In genomic region chr11:107017104-107017432, GRCh38 we compare ENCODE assay signal across 8 cellular contexts. TPM values are rescaled to one million over a fixed set of nuclear protein-coding genes. Genes with fewer than 3 reads are reported as not detected.
DNase-seq lines count a peak whose midpoint lies in the region; TF ChIP-seq lines count a peak whose summit lies in the region.

No MANE protein-coding gene starts in this region.

- no peaks in the 10 kb centered on the region for H3K79me2 ChIP-seq in neural progenitor cell (ENCODE audit: low read depth)

- no peaks in the 10 kb centered on the region for H3K9me3 ChIP-seq in BE2C
- H3K9me3 ChIP-seq in NT2/D1 (ENCODE audit: insufficient read depth, low read length), result no peaks in the 10 kb centered on the region
- no peaks in the 10 kb centered on the region for H3K9me3 ChIP-seq in neural progenitor cell (ENCODE audit: low read depth)

- no peaks in the 10 kb centered on the region for H3K9me3 Mint-ChIP-seq in neural progenitor cell

- DNase-seq in BE2C (no peak), NT2/D1 (ENCODE audit: low read depth, low spot score) (no peak), epithelial cell of proximal tubule (ENCODE audit: low read depth) (no peak), neural progenitor cell (ENCODE audit: low spot score) (no peak), HuH-7 (ENCODE audit: low spot score) (no peak), NCI-H128 (lab: John Stamatoyannopoulos, UW; ENCODE audit: unreplicated experiment) (no peak), NCI-H2171 treated with DMSO at 0.1 percent for 48 hours (lab: John Stamatoyannopoulos, UW) (no peak)
- no peak for DNase-seq in activated CD8-positive, alpha-beta memory T cell treated with anti-CD3 and anti-CD28 coated beads, Interleukin-2, amount 50 U/mL, for 4 hours

- peaks cover 13% of the 10 kb centered on the region for H4K20me1 ChIP-seq in neural progenitor cell (ENCODE audit: low read depth)

- TF ChIP-seq CTCF in BE2C (IDR thresholded peaks at IDR 0.05; ENCODE audit: low read depth, low read length) (no peak), epithelial cell of proximal tubule (conservative IDR thresholded peaks at IDR 0.05; ENCODE audit: low read depth, low read length) (no peak), neural progenitor cell (IDR thresholded peaks at IDR 0.05) (no peak)

- H2AFZ ChIP-seq in neural progenitor cell (replicated peaks), result peak overlapping the region; percentile 95

- peak overlapping the region; percentile 47; the same call in 1 of the 2 replicates for H3K4me3 ChIP-seq in BE2C (ENCODE audit: low read depth, low read length)
- peak overlapping the region; percentile 27 for H3K4me3 ChIP-seq in NT2/D1 (ENCODE audit: insufficient read length, low read depth)
- H3K4me3 ChIP-seq in epithelial cell of proximal tubule (ENCODE audit: low read depth, low read length), result peak overlapping the region; percentile 47
- H3K4me3 ChIP-seq in neural progenitor cell, result peak overlapping the region; percentile 75

- H3F3A ChIP-seq in neural progenitor cell (ENCODE audit: low read depth), result peaks cover 14% of the 10 kb centered on the region

- peak overlapping the region; percentile 26 for H3K27ac Mint-ChIP-seq in neural progenitor cell

- H3K9ac ChIP-seq in NT2/D1 (ENCODE audit: insufficient read length, low read depth) (no peak overlapping the region), neural progenitor cell (no peak overlapping the region)

- H3K27ac ChIP-seq in neural progenitor cell, result no peak overlapping the region

- H3K4me3 Mint-ChIP-seq in neural progenitor cell, result peak overlapping the region; percentile 82

- peak overlapping the region; percentile 81 for H3K4me2 ChIP-seq in neural progenitor cell

- no peaks in the 10 kb centered on the region for H3K36me3 Mint-ChIP-seq in neural progenitor cell

- H3K27me3 ChIP-seq in BE2C (peaks cover 59% of the 10 kb centered on the region), NT2/D1 (ENCODE audit: insufficient read depth, insufficient read length) (peaks cover 13% of the 10 kb centered on the region), neural progenitor cell (peaks cover 52% of the 10 kb centered on the region)

- H3K36me3 ChIP-seq in BE2C (no peaks in the 10 kb centered on the region), NT2/D1 (ENCODE audit: insufficient read depth, insufficient read length, low read length) (no peaks in the 10 kb centered on the region), neural progenitor cell (no peaks in the 10 kb centered on the region)

- peaks cover 18% of the 10 kb centered on the region for H3K4me1 Mint-ChIP-seq in neural progenitor cell

- H3K4me1 ChIP-seq in BE2C, result no peaks in the 10 kb centered on the region
- H3K4me1 ChIP-seq in NT2/D1 (ENCODE audit: insufficient read depth, insufficient read length), result no peaks in the 10 kb centered on the region
- no peaks in the 10 kb centered on the region for H3K4me1 ChIP-seq in neural progenitor cell

- H3K27me3 Mint-ChIP-seq in neural progenitor cell (ENCODE audit: insufficient read depth, low read depth), result peaks cover 8% of the 10 kb centered on the region

RNA-seq across cellular contexts. Expression of gene GUCY1A2, which starts 1.2 kb away (rescaled TPM):
- polyA plus RNA-seq in BE2C (2012; ENCODE audit: insufficient read depth, insufficient read length, low read depth), result not detected
- total RNA-seq in epithelial cell of proximal tubule (0.06 and 0.22 TPM in 2 replicates), neural progenitor cell (ENCODE audit: low replicate concordance) (0.54 and 0.56 TPM in 2 replicates)
